ENCODE assay signal across 8 cellular contexts in the genomic region with DNA sequence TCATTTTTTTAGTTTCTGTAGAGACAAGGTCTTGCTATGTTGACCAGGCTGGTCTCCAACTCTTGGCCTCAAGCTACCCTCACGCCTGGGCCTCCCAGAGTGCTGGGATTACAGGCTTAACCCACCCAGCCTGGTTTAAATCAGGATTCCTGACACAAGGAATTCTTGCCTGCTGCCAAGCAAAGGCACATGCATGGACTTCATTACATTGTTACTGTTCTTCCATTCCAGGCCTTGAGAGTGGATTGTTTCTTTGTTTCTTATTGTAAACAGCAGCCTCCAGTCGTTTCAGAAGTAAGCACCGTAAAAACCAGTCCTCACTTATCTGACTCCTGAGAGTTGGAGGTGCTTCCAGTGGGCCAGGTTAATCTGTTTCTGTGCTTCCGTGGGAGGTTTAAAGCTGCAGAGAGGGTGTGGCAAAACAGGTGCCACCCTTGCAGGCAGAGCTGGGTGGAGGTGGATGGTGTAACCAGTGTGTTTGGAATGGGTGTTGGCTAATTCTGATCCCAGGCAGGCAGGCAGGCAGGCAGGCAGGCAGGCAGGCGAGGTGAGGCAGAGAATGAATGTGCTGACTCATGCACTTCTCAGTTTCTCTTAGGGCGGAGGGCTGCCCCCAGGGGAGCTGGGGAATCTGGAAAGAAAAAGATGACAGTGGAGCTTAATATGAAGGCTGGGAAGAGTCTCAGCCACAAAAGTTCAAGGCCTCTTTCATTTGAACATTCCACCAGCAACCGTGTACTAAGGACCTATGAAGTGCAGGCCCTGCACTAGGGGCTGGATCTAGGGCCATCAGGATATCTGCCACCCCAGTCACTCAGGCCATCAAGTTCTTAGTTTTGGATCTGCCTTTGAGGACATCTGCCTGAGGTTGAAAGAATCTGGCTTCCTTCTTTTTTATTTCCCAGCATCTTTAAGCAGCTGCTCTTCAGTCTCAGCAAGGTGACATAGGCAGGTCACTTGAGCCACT. TPM values are rescaled to one million over a fixed set of nuclear protein-coding genes. Genes with fewer than 3 reads are reported as not detected.
A peak's percentile ranks its signal among the peaks of the same experiment; 100 is the strongest.
DNase-seq lines count a peak whose midpoint lies in the region; ATAC-seq and TF ChIP-seq lines count a peak whose summit lies in the region.

No MANE protein-coding gene starts in this region.

- in situ Hi-C loops in GM13977 (cut with MboI; ENCODE audit: low pct_unique_long_range_greater_than_20kb, low sequenced_read_pairs, unreplicated experiment), result no loop called here

- peaks cover 11% of the 10 kb centered on the region for H3K4me1 Mint-ChIP-seq in activated CD8-positive, alpha-beta T cell treated with anti-CD3 and anti-CD28 coated beads for 36 hours (ENCODE audit: low read depth)

- H3K9me3 Mint-ChIP-seq in activated CD8-positive, alpha-beta T cell treated with anti-CD3 and anti-CD28 coated beads for 36 hours, result no peaks in the 10 kb centered on the region

- no peak overlapping the region for H3K27ac Mint-ChIP-seq in activated CD8-positive, alpha-beta T cell treated with anti-CD3 and anti-CD28 coated beads for 36 hours

- no peaks in the 10 kb centered on the region for H3K36me3 Mint-ChIP-seq in activated CD8-positive, alpha-beta T cell treated with anti-CD3 and anti-CD28 coated beads for 36 hours (ENCODE audit: low read depth)

- CTCF ChIA-PET in activated CD8-positive, alpha-beta T cell treated with anti-CD3 and anti-CD28 coated beads for 36 hours (lab: Charles Lee), result interaction anchor here (1.4 to 1.5 kb wide), 2 partner anchors 143 to 145 kb away, joined by 3 to 6 read pairs; no protein-coding TSS in a partner anchor

- no peak overlapping the region for H2AFZ ChIP-seq in osteoblast (ENCODE audit: low read length)

- no peaks in the 10 kb centered on the region for H3K27me3 ChIP-seq in osteoblast (ENCODE audit: insufficient read depth, low read length)

- peak overlapping the region; percentile 20 for H3K4me2 ChIP-seq in osteoblast (ENCODE audit: insufficient read depth, low read length)

- no peaks in the 10 kb centered on the region for H3K9me3 ChIP-seq in osteoblast (ENCODE audit: low read depth, low read length)

- H3K27me3 Mint-ChIP-seq in activated CD8-positive, alpha-beta T cell treated with anti-CD3 and anti-CD28 coated beads for 36 hours, result peaks cover 2% of the 10 kb centered on the region

- intact Hi-C loops in posterior cingulate gyrus (cut with DNase I), result no loop called here
- intact Hi-C loops in activated CD8-positive, alpha-beta T cell treated with anti-CD3 and anti-CD28 coated beads for 36 hours (cut with micrococcal nuclease), result no loop called here

- H3K4me1 ChIP-seq in osteoblast (ENCODE audit: insufficient read depth, low read length), result peaks cover 32% of the 10 kb centered on the region

- no peaks in the 10 kb centered on the region for H3K79me2 ChIP-seq in osteoblast (ENCODE audit: insufficient read depth, low read length)

- H3K4me3 Mint-ChIP-seq in activated CD8-positive, alpha-beta T cell treated with anti-CD3 and anti-CD28 coated beads for 36 hours, result no peak overlapping the region

- H4K20me1 ChIP-seq in osteoblast (ENCODE audit: insufficient read depth, low read length), result no peaks in the 10 kb centered on the region

- POLR2A ChIA-PET in activated CD8-positive, alpha-beta T cell treated with anti-CD3 and anti-CD28 coated beads for 36 hours (lab: Charles Lee), result no interaction called here

- H3K36me3 ChIP-seq in osteoblast (ENCODE audit: insufficient read depth, low read length), result no peaks in the 10 kb centered on the region

- DNase-seq in DMS 273 (lab: John Stamatoyannopoulos, UW; ENCODE audit: unreplicated experiment) (peak; percentile 50), NCI-H2029 treated with DMSO at 0.1 percent for 48 hours (lab: John Stamatoyannopoulos, UW) (peak; percentile 30), ecto neural progenitor cell (ENCODE audit: low spot score) (peak; percentile 56), osteoblast (ENCODE audit: insufficient read length, low spot score, missing footprints) (peak; percentile 74), posterior cingulate gyrus (no peak), NCI-H2081 treated with DMSO at 0.1 percent for 48 hours (lab: John Stamatoyannopoulos, UW) (no peak), GM13977 (ENCODE audit: low spot score) (no peak)
- no peak for DNase-seq in activated CD8-positive, alpha-beta T cell treated with anti-CD3 and anti-CD28 coated beads for 36 hours

- peak overlapping the region; percentile 36 for H3K27ac ChIP-seq in osteoblast (ENCODE audit: low read depth, low read length)

- TF ChIP-seq CTCF in osteoblast (IDR thresholded peaks at IDR 0.05; ENCODE audit: extremely low read depth, low read depth, low read length) (no peak), GM13977 (IDR thresholded peaks at IDR 0.05; ENCODE audit: extremely low read depth, insufficient read depth, missing control alignments) (no peak)
- no peak for TF ChIP-seq CTCF in activated CD8-positive, alpha-beta T cell treated with anti-CD3 and anti-CD28 coated beads for 36 hours (IDR thresholded peaks at IDR 0.05)

- no peak for ATAC-seq in activated CD8-positive, alpha-beta T cell treated with anti-CD3 and anti-CD28 coated beads for 36 hours

- H3K4me3 ChIP-seq in osteoblast (ENCODE audit: insufficient read depth, low read length), result no peak overlapping the region

RNA-seq across cellular contexts. Expression of gene CDCP1, which starts 37.0 kb away (rescaled TPM):
- total RNA-seq in osteoblast, result 4.4 and 7.6 TPM in 2 replicates
- total RNA-seq in activated CD8-positive, alpha-beta T cell treated with anti-CD3 and anti-CD28 coated beads for 36 hours, result under 1 TPM; 0.32 to 0.36 TPM

RNA-seq across cellular contexts. Expression of gene TMEM158, which starts 42.9 kb away (rescaled TPM):
- 4.7 and 9.0 TPM in 2 replicates for total RNA-seq in osteoblast
- total RNA-seq in activated CD8-positive, alpha-beta T cell treated with anti-CD3 and anti-CD28 coated beads for 36 hours, result not detected

Comparison
In these comparisons a context has a peak if more than half of its experiments do, and no peak if none do; other contexts are left out.
1. DNase-seq: peak in DMS 273 (single experiment), NCI-H2029 treated with DMSO at 0.1 percent for 48 hours (single experiment), ecto neural progenitor cell (single experiment) and osteoblast (single experiment); none in posterior cingulate gyrus (0 of 10), NCI-H2081 treated with DMSO at 0.1 percent for 48 hours (single experiment), activated CD8-positive, alpha-beta T cell treated with anti-CD3 and anti-CD28 coated beads for 36 hours (single experiment) and GM13977 (single experiment).